Comparison of ENCODE assay signal across 8 cellular contexts in genomic region chr22:30286813-30287625, GRCh38. TPM values are rescaled to one million over a fixed set of nuclear protein-coding genes. Genes with fewer than 3 reads are reported as not detected.
DNase-seq lines count a peak whose midpoint lies in the region; TF ChIP-seq lines count a peak whose summit lies in the region.

No MANE protein-coding gene starts in this region.

- in situ Hi-C loops in transverse colon (cut with MboI; ENCODE audit: low pct_ligation_motif_present in 1 of 4, low pct_unique_long_range_greater_than_20kb in 1 of 4, low sequenced_read_pairs in 3 of 4) = loop anchor here in 2 of 4 donors (10.0 to 25.0 kb wide), 2 partner anchors 98 to 100 kb away; partner anchors contain the start of genes RNF215 (in 2 of the 2) and SEC14L2 (in 1 of the 2)

- H3K27me3 ChIP-seq in esophagus squamous epithelium (no peaks in the 10 kb centered on the region), ovary (no peaks in the 10 kb centered on the region), transverse colon (no peaks in the 10 kb centered on the region)

- TF ChIP-seq EP300 in ovary (IDR thresholded peaks at IDR 0.05) (no peak), transverse colon (IDR thresholded peaks at IDR 0.05; ENCODE audit: low read depth) (no peak)

- no peak for TF ChIP-seq POLR2A in esophagus squamous epithelium (IDR thresholded peaks at IDR 0.05)
- TF ChIP-seq POLR2A in ovary (IDR thresholded peaks at IDR 0.05) = no peak
- no peak for TF ChIP-seq POLR2A in transverse colon (IDR thresholded peaks at IDR 0.05)

- H3K4me3 ChIP-seq in esophagus squamous epithelium (no peak overlapping the region), ovary (no peak overlapping the region), transverse colon (no peak overlapping the region)

- H3K4me1 ChIP-seq in esophagus squamous epithelium (peaks cover 31 to 55% (median 37%) of the 10 kb centered on the region in 3 donors), ovary (ENCODE audit: insufficient read depth) (peaks cover 17% of the 10 kb centered on the region), transverse colon (peaks cover 27 to 41% (median 34%) of the 10 kb centered on the region in 4 donors)

- WGBS in esophagus squamous epithelium, 2 donors = 46 to 51% methylated on average over 17 to 28 of the region's 31 CpGs
- 67 to 72% (median 70%) methylated on average over 28 to 31 of the region's 31 CpGs for WGBS in ovary, 3 donors
- 47% methylated on average over 31 of the region's 31 CpGs; no CpG with 5 or more reads in 1 of the 2 donors for WGBS in transverse colon (ENCODE audit: low coverage in 1 of 2), 2 donors

- DNase-seq in 8988T (peak; percentile 73), NOMO-1 treated with dmso at 0.1 percent for 144 hours (lab: John Stamatoyannopoulos, UW; ENCODE audit: unreplicated experiment) (peak; percentile 20), esophagus squamous epithelium (lab: John Stamatoyannopoulos, UW) (peak; percentile 27), ovary (peak in 4 of 5 donors; percentile 71 to 79 (median 74)), transverse colon (peak; percentile 87), NCI-H128 (lab: John Stamatoyannopoulos, UW; ENCODE audit: unreplicated experiment) (no peak)
- DNase-seq in activated CD8-positive, alpha-beta memory T cell treated with anti-CD3 and anti-CD28 coated beads, Interleukin-2, amount 50 U/mL, for 48 hours = peak; percentile 99

- TF ChIP-seq CTCF in GM12872 (IDR thresholded peaks at IDR 0.05; ENCODE audit: insufficient read depth, low read depth, low read length) = peak; percentile 93
- TF ChIP-seq CTCF in esophagus squamous epithelium (IDR thresholded peaks at IDR 0.05) = peak; percentile 86 to 97 (median 92)
- peak; percentile 55 to 80 (median 60) for TF ChIP-seq CTCF in ovary (IDR thresholded peaks at IDR 0.05)
- TF ChIP-seq CTCF in transverse colon (IDR thresholded peaks at IDR 0.05) = peak; percentile 87 to 97 (median 95)

- intact Hi-C loops in esophagus squamous epithelium (cut with DNase I) = loop anchor here (5.0 kb wide), 2 partner anchors 40 to 100 kb away; partner anchors contain the start of genes RNF215 and TBC1D10A
- intact Hi-C loops in ovary (cut with DNase I) = loop anchor here in 2 of 4 donors (2.0 to 5.0 kb wide), 2 partner anchors 100 kb away; partner anchors contain the start of gene RNF215 (in 2 of the 2)
- intact Hi-C loops in transverse colon (cut with DNase I; ENCODE audit: low total_unique reads) = no loop called here

- H3K27ac ChIP-seq in esophagus squamous epithelium (peak overlapping the region in 1 of 4 donors; percentile 97), ovary (no peak overlapping the region), transverse colon (no peak overlapping the region)

- H3K9me3 ChIP-seq in esophagus squamous epithelium (no peaks in the 10 kb centered on the region), ovary (no peaks in the 10 kb centered on the region), transverse colon (no peaks in the 10 kb centered on the region)

- peaks cover 7 to 59% (median 10%) of the 10 kb centered on the region in 3 donors for H3K36me3 ChIP-seq in esophagus squamous epithelium
- H3K36me3 ChIP-seq in ovary = no peaks in the 10 kb centered on the region
- peaks cover 0 to 2% (median 0%) of the 10 kb centered on the region in 4 donors for H3K36me3 ChIP-seq in transverse colon

RNA-seq across cellular contexts. Expression of gene CASTOR1, which starts 2.3 kb away (rescaled TPM):
- total RNA-seq in esophagus squamous epithelium = 10 to 100 TPM; 18.9 to 76.4 (median 40.7) TPM
- 10 to 100 TPM; 11.0 to 31.2 (median 20.6) TPM for total RNA-seq in ovary
- polyA plus RNA-seq in ovary = 10 to 100 TPM in 1 of 2 donors, 1 to 10 TPM in 1; 3.1 to 22.0 TPM
- total RNA-seq in transverse colon = 1 to 10 TPM in 2 of 4 donors, not detected in 2; 5.6 to 6.8 TPM

RNA-seq across cellular contexts. Expression of gene OSM, which starts 20.4 kb away (rescaled TPM):
- 1 to 10 TPM in 1 of 4 donors, under 1 TPM in 2, not detected in 1; 0.19 to 5.7 (median 0.19) TPM for total RNA-seq in esophagus squamous epithelium
- 1 to 10 TPM in 4 of 7 donors, under 1 TPM in 2, not detected in 1; 0.73 to 4.5 (median 1.2) TPM for total RNA-seq in ovary
- under 1 TPM in 1 of 2 donors, not detected in 1; 0.46 TPM for polyA plus RNA-seq in ovary
- not detected for total RNA-seq in transverse colon

RNA-seq across cellular contexts. Expression of gene TBC1D10A, which starts 39.7 kb away (rescaled TPM):
- 10 to 100 TPM; 40.7 to 55.1 (median 47.0) TPM for total RNA-seq in esophagus squamous epithelium
- total RNA-seq in ovary = 10 to 100 TPM; 19.6 to 39.3 (median 30.7) TPM
- polyA plus RNA-seq in ovary = 10 to 100 TPM in 1 of 2 donors, 1 to 10 TPM in 1; 6.1 to 28.1 TPM
- total RNA-seq in transverse colon = 10 to 100 TPM; 27.9 to 72.2 (median 45.7) TPM

RNA-seq across cellular contexts. Expression of gene LIF, which starts 40.5 kb away (rescaled TPM):
- under 1 TPM; 0.08 to 0.76 (median 0.10) TPM for total RNA-seq in esophagus squamous epithelium
- 1 to 10 TPM in 5 of 7 donors, under 1 TPM in 2; 0.35 to 8.3 (median 1.9) TPM for total RNA-seq in ovary
- 1 to 10 TPM; 1.1 to 3.1 TPM for polyA plus RNA-seq in ovary
- 1 to 10 TPM; 4.0 to 5.2 (median 4.4) TPM for total RNA-seq in transverse colon
